Comparison of ENCODE assay signal across 8 cellular contexts in the genomic region with DNA sequence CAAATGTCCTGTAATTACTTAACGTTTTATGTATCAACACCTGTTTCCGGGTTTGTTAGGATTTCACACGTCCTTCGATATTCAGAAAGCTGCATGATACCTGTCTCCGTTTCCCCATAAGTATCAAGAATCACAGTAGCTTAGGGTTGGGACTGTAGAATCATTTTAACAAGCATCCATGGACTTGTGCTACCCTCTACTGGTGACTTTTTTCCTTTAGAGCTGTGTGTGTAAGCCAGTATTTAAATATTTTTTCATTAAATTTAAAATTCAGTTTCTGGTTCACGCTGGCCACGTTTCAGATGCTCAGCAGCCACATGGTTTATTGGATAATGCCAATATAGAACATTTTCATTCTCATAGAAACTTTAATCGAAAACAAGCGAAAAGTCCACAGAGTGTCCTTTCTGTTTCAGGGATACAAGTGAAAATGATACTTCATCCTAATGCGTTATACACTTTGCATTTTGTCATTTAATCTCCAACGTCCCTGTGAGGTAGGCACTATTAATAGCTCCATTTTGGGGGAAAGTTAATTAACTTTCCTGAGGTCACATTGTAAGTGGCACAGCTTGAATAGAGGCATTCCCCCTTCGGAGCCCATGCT.
DNase-seq lines count a peak whose midpoint lies in the region; ATAC-seq, FAIRE-seq and TF ChIP-seq lines count a peak whose summit lies in the region.

No MANE protein-coding gene starts in this region.

- no peaks in the 10 kb centered on the region for H3K4me1 ChIP-seq in ACC112 (ENCODE audit: control insufficient read depth, insufficient read depth, low read length, unreplicated experiment)
- H3K4me1 ChIP-seq in MM.1S (ENCODE audit: low read length): 0 out of 2 replicates have a peak, but pooled peaks cover 4% of the 10 kb centered on the region
- no peaks in the 10 kb centered on the region for H3K4me1 ChIP-seq in Peyer's patch
- no peaks in the 10 kb centered on the region for H3K4me1 ChIP-seq in right lobe of liver

- no peaks in the 10 kb centered on the region for H3K9me2 ChIP-seq in MM.1S (replicated peaks; ENCODE audit: insufficient read depth, low read length)

- no peak overlapping the region for H3K9ac ChIP-seq in MM.1S (ENCODE audit: low read length)

- H3K27ac ChIP-seq in ACC112 (ENCODE audit: low read depth, low read length) (no peak overlapping the region), MM.1S (ENCODE audit: low read length) (no peak overlapping the region), Peyer's patch (no peak overlapping the region), right lobe of liver (no peak overlapping the region)

- no peaks in the 10 kb centered on the region for H3K27me3 ChIP-seq in ACC112 (ENCODE audit: insufficient read depth, low read length)
- H3K27me3 ChIP-seq in MM.1S (replicated peaks; ENCODE audit: insufficient read depth, low read length): no peaks in the 10 kb centered on the region
- no peaks in the 10 kb centered on the region for H3K27me3 ChIP-seq in Peyer's patch
- no peaks in the 10 kb centered on the region for H3K27me3 ChIP-seq in right lobe of liver

- peak overlapping the region; percentile 53; the same call in 1 of the 2 replicates for H3K4me2 ChIP-seq in MM.1S (ENCODE audit: low read depth, low read length)

- no peak for FAIRE-seq in urothelium cell line (lab: Jason Lieb, UNC)

- DNase-seq in EH (ENCODE audit: low read depth) (peak; percentile 64), MM.1S (peak; percentile 79), Peyer's patch (no peak), dedifferentiated amniotic fluid mesenchymal stem cell (ENCODE audit: extremely low spot score) (peak; percentile 74), right lobe of liver (no peak), urothelium cell line (ENCODE audit: low spot score) (peak; percentile 26)

- no peaks in the 10 kb centered on the region for H3K36me3 ChIP-seq in ACC112 (ENCODE audit: insufficient read depth, low read length)
- no peaks in the 10 kb centered on the region for H3K36me3 ChIP-seq in MM.1S (replicated peaks; ENCODE audit: insufficient read depth, low read length)
- H3K36me3 ChIP-seq in Peyer's patch: no peaks in the 10 kb centered on the region
- peaks cover 0 to 44% (median 7%) of the 10 kb centered on the region in 4 donors for H3K36me3 ChIP-seq in right lobe of liver

- H3K9me3 ChIP-seq in MM.1S (replicated peaks; ENCODE audit: insufficient read depth, low read length): no peaks in the 10 kb centered on the region
- H3K9me3 ChIP-seq in Peyer's patch: no peaks in the 10 kb centered on the region
- no peaks in the 10 kb centered on the region for H3K9me3 ChIP-seq in right lobe of liver

- H3F3A ChIP-seq in MM.1S (ENCODE audit: insufficient read depth, low read length): no peaks in the 10 kb centered on the region

- peak; percentile 69 for TF ChIP-seq CTCF in MM.1S (IDR thresholded peaks at IDR 0.05; ENCODE audit: low read length)
- peak; percentile 34 to 88 (median 71) for TF ChIP-seq CTCF in Peyer's patch (IDR thresholded peaks at IDR 0.05)
- TF ChIP-seq CTCF in right lobe of liver (IDR thresholded peaks at IDR 0.05): peak; percentile 59 to 79 (median 70)

- H3K79me2 ChIP-seq in ACC112 (ENCODE audit: control insufficient read depth, insufficient read depth, low read length, unreplicated experiment) (no peaks in the 10 kb centered on the region), MM.1S (ENCODE audit: low read length) (no peaks in the 10 kb centered on the region)

- H3K4me3 ChIP-seq in ACC112 (ENCODE audit: low read depth, low read length) (no peak overlapping the region), MM.1S (ENCODE audit: low read length) (peak overlapping the region; percentile 26; the same call in 1 of the 2 replicates), Peyer's patch (no peak overlapping the region), right lobe of liver (no peak overlapping the region)

- 36% methylated on average over 12 of the region's 12 CpGs for WGBS in right lobe of liver (ENCODE audit: insufficient coverage, low coverage, low lambda C conversion rate, missing lambda C conversion rate)

- H4K20me1 ChIP-seq in MM.1S (ENCODE audit: insufficient read depth, low read length): no peaks in the 10 kb centered on the region

- ATAC-seq in right lobe of liver (peak; percentile 85 to 92 (median 87)), GM19467 (IDR thresholded peaks at IDR 0.05; ENCODE audit: unreplicated experiment) (no peak)

- TF ChIP-seq POLR2A in Peyer's patch (IDR thresholded peaks at IDR 0.05) (no peak), right lobe of liver (IDR thresholded peaks at IDR 0.05) (no peak)

- H2AFZ ChIP-seq in ACC112 (ENCODE audit: low read length, unreplicated experiment): peak overlapping the region; percentile 60
- H2AFZ ChIP-seq in MM.1S (ENCODE audit: low read length): 0 out of 2 replicates have a peak overlapping the region, but pooled peaks have one; percentile 40

- intact Hi-C loops in right lobe of liver (cut with DNase I): loop anchor here in 1 of 2 donors (10.0 kb wide), 1 partner anchor 297 kb away; no protein-coding TSS in a partner anchor

Comparison
In these comparisons a context has a peak if more than half of its experiments do, and no peak if none do; other contexts are left out.
1. DNase-seq: peak in EH (single experiment), MM.1S (single experiment), dedifferentiated amniotic fluid mesenchymal stem cell (single experiment) and urothelium cell line (single experiment); none in Peyer's patch (0 of 3) and right lobe of liver (0 of 3).
2. Peak in every context shown above with its lines, with median percentiles within 50 percentile points of each other: CTCF ChIP-seq.